ENCODE assay signal across 8 cellular contexts in genomic region chr19:18340990-18341868, GRCh38. TPM values are rescaled to one million over a fixed set of nuclear protein-coding genes. Genes with fewer than 3 reads are reported as not detected.
DNase-seq lines count a peak whose midpoint lies in the region; ATAC-seq, FAIRE-seq and TF ChIP-seq lines count a peak whose summit lies in the region.

No MANE protein-coding gene starts in this region.

- CTCF ChIA-PET in activated CD8-positive, alpha-beta memory T cell treated with anti-CD3 and anti-CD28 coated beads, Interleukin-2, amount 10 ng/mL, durations not matched to agents 7 days and 5 days (lab: Charles Lee): interaction anchor here (0.6 to 8.9 kb wide), 8 partner anchors 13 to 71 kb away, joined by 3 to 78 read pairs (median 4); partner anchors contain the start of gene JUND
- CTCF ChIA-PET in endothelial cell of umbilical vein (lab: Charles Lee): interaction anchor here (1.7 to 4.9 kb wide), 7 partner anchors 12 to 90 kb away, joined by 7 to 62 read pairs (median 12); no protein-coding TSS in a partner anchor

- peaks cover 0 to 2% of the 10 kb centered on the region in 2 experiments for H3K27me3 ChIP-seq in endothelial cell of umbilical vein (ENCODE audit: control insufficient read depth in 2 of 2, insufficient read depth in 2 of 2, low read length in 2 of 2)

- peak overlapping the region; percentile 84 for H3K27ac Mint-ChIP-seq in activated CD8-positive, alpha-beta memory T cell treated with anti-CD3 and anti-CD28 coated beads, Interleukin-2, amount 10 ng/mL, durations not matched to agents 7 days and 5 days
- H3K27ac Mint-ChIP-seq in stimulated activated naive B cell treated with anti-CD40 and anti-IgM and Interleukin-4, amounts not matched to agents 10 μg/mL and 1 μg/mL and 100 μg/mL, for 72 hours: peak overlapping the region; percentile 31

- no TSS peak for BruUV-seq in endothelial cell of umbilical vein (replicated peaks; lab: Mats Ljungman, UMichigan)

- peak overlapping the region; percentile 72 for H3K4me3 Mint-ChIP-seq in activated CD8-positive, alpha-beta memory T cell treated with anti-CD3 and anti-CD28 coated beads, Interleukin-2, amount 10 ng/mL, durations not matched to agents 7 days and 5 days
- peak overlapping the region; percentile 84 to 90 for H3K4me3 Mint-ChIP-seq in stimulated activated naive B cell treated with anti-CD40 and anti-IgM and Interleukin-4, amounts not matched to agents 10 μg/mL and 1 μg/mL and 100 μg/mL, for 72 hours

- no peaks in the 10 kb centered on the region for H4K20me1 ChIP-seq in endothelial cell of umbilical vein (replicated peaks; ENCODE audit: control insufficient read depth, extremely low read depth, insufficient read depth, low read length)

- no peak overlapping the region for H3K27ac ChIP-seq in endothelial cell of umbilical vein (ENCODE audit: insufficient read depth, low read depth, low read length)

- no peaks in the 10 kb centered on the region for H3K27me3 Mint-ChIP-seq in activated CD8-positive, alpha-beta memory T cell treated with anti-CD3 and anti-CD28 coated beads, Interleukin-2, amount 10 ng/mL, durations not matched to agents 7 days and 5 days
- H3K27me3 Mint-ChIP-seq in stimulated activated naive B cell treated with anti-CD40 and anti-IgM and Interleukin-4, amounts not matched to agents 10 μg/mL and 1 μg/mL and 100 μg/mL, for 72 hours: peaks cover 5 to 9% of the 10 kb centered on the region in 2 donors

- TF ChIP-seq POLR2A in endothelial cell of umbilical vein (IDR thresholded peaks at IDR 0.05; ENCODE audit: low read depth, low read length): no peak

- intact Hi-C loops in endothelial cell of umbilical vein (cut with micrococcal nuclease): loop anchor here (5.0 kb wide), 1 partner anchor 64 kb away; no protein-coding TSS in a partner anchor

- DNase-seq in AG20443 (ENCODE audit: low spot score): peak; percentile 84
- peak; percentile 22 to 71 for DNase-seq in NCI-H524 (lab: John Stamatoyannopoulos, UW)
- peak; percentile 85 for DNase-seq in activated CD8-positive, alpha-beta memory T cell treated with anti-CD3 and anti-CD28 coated beads, Interleukin-2, amount 10 ng/mL, durations not matched to agents 7 days and 5 days
- peak; percentile 25 for DNase-seq in endothelial cell of umbilical vein (ENCODE audit: low read depth, low spot score)
- DNase-seq in myocyte (ENCODE audit: low read depth): peak; percentile 78
- DNase-seq in stimulated activated naive B cell treated with anti-CD40 and anti-IgM and Interleukin-4, amounts not matched to agents 10 μg/mL and 1 μg/mL and 100 μg/mL, for 72 hours: peak; percentile 28
- no peak for DNase-seq in COLO829 (ENCODE audit: low spot score)

- no peaks in the 10 kb centered on the region for H3K9me3 Mint-ChIP-seq in activated CD8-positive, alpha-beta memory T cell treated with anti-CD3 and anti-CD28 coated beads, Interleukin-2, amount 10 ng/mL, durations not matched to agents 7 days and 5 days (ENCODE audit: low read depth)
- no peaks in the 10 kb centered on the region for H3K9me3 Mint-ChIP-seq in stimulated activated naive B cell treated with anti-CD40 and anti-IgM and Interleukin-4, amounts not matched to agents 10 μg/mL and 1 μg/mL and 100 μg/mL, for 72 hours

- no peak for FAIRE-seq in endothelial cell of umbilical vein (lab: Jason Lieb, UNC)

- no peak for TF ChIP-seq CTCF in endothelial cell of umbilical vein (IDR thresholded peaks at IDR 0.05; ENCODE audit: extremely low read depth in 1 of 2, insufficient read depth in 1 of 2, low read depth in 1 of 2, low read length in 2 of 2)

- no peaks in the 10 kb centered on the region for H3K79me2 ChIP-seq in endothelial cell of umbilical vein (ENCODE audit: control insufficient read depth, insufficient read depth, low read length)

- H2AFZ ChIP-seq in endothelial cell of umbilical vein (ENCODE audit: low read depth, low read length): peak overlapping the region; percentile 33

- peaks cover 17% of the 10 kb centered on the region for H3K4me1 Mint-ChIP-seq in activated CD8-positive, alpha-beta memory T cell treated with anti-CD3 and anti-CD28 coated beads, Interleukin-2, amount 10 ng/mL, durations not matched to agents 7 days and 5 days
- H3K4me1 Mint-ChIP-seq in stimulated activated naive B cell treated with anti-CD40 and anti-IgM and Interleukin-4, amounts not matched to agents 10 μg/mL and 1 μg/mL and 100 μg/mL, for 72 hours: peaks cover 7 to 26% of the 10 kb centered on the region in 2 donors

- H3K9ac ChIP-seq in endothelial cell of umbilical vein (replicated peaks; ENCODE audit: extremely low read depth, insufficient read depth, low read length): peak overlapping the region; percentile 0

- H3K4me3 ChIP-seq in endothelial cell of umbilical vein (replicated peaks in 1 of 3; ENCODE audit: insufficient read depth in 1 of 3, low read depth in 1 of 3, low read length in 3 of 3): peak overlapping the region; percentile 17 to 91 (median 52)

- dilution Hi-C loops in endothelial cell of umbilical vein (cut with MboI; ENCODE audit: extremely low pct_ligation_motif_present, low sequenced_read_pairs): no loop called here

- H3K4me1 ChIP-seq in endothelial cell of umbilical vein (ENCODE audit: control insufficient read depth, extremely low read depth, insufficient read depth, low read length): peaks cover 11% of the 10 kb centered on the region

- no peaks in the 10 kb centered on the region for H3K36me3 ChIP-seq in endothelial cell of umbilical vein (ENCODE audit: control insufficient read depth in 2 of 2, extremely low read depth in 1 of 2, insufficient read depth in 2 of 2, low read length in 2 of 2)

- H3K9me3 ChIP-seq in endothelial cell of umbilical vein (replicated peaks; ENCODE audit: control insufficient read depth, insufficient read depth, low read length): no peaks in the 10 kb centered on the region

- POLR2A ChIA-PET in endothelial cell of umbilical vein (lab: Charles Lee): no interaction called here

- H3K4me2 ChIP-seq in endothelial cell of umbilical vein (ENCODE audit: insufficient read depth, low read length): peak overlapping the region; percentile 50

- peak; percentile 49 for ATAC-seq in GM19455 (IDR thresholded peaks at IDR 0.05; ENCODE audit: unreplicated experiment)
- peak; percentile 77 for ATAC-seq in activated CD8-positive, alpha-beta memory T cell treated with anti-CD3 and anti-CD28 coated beads, Interleukin-2, amount 10 ng/mL, durations not matched to agents 7 days and 5 days
- peak; percentile 73 to 82 for ATAC-seq in stimulated activated naive B cell treated with anti-CD40 and anti-IgM and Interleukin-4, amounts not matched to agents 10 μg/mL and 1 μg/mL and 100 μg/mL, for 72 hours (replicated peaks)

- H3K36me3 Mint-ChIP-seq in activated CD8-positive, alpha-beta memory T cell treated with anti-CD3 and anti-CD28 coated beads, Interleukin-2, amount 10 ng/mL, durations not matched to agents 7 days and 5 days: peaks cover 5% of the 10 kb centered on the region
- H3K36me3 Mint-ChIP-seq in stimulated activated naive B cell treated with anti-CD40 and anti-IgM and Interleukin-4, amounts not matched to agents 10 μg/mL and 1 μg/mL and 100 μg/mL, for 72 hours: peaks cover 8% of the 10 kb centered on the region in 2 donors

- no peaks in the 10 kb centered on the region for H3K9me1 ChIP-seq in endothelial cell of umbilical vein (replicated peaks; ENCODE audit: control insufficient read depth, extremely low read depth, insufficient read depth, low read length)

RNA-seq across cellular contexts. Expression of gene PGPEP1, which starts 0.8 kb away (rescaled TPM):
- total RNA-seq in activated CD8-positive, alpha-beta memory T cell treated with anti-CD3 and anti-CD28 coated beads, Interleukin-2, amount 10 ng/mL, durations not matched to agents 7 days and 5 days: 10 to 100 TPM; 35.5 to 44.7 TPM
- total RNA-seq in endothelial cell of umbilical vein (27.2 and 30.5 TPM in 2 replicates), myocyte (32.1 and 47.9 TPM in 2 replicates)
- 9.9 and 13.2 TPM in 2 replicates for polyA plus RNA-seq in endothelial cell of umbilical vein
- polyA plus RNA-seq in endothelial cell of umbilical vein (2011; cell fraction: cytosol; rRNA removed): 9.3 and 10.7 TPM in 2 replicates
- polyA plus RNA-seq in endothelial cell of umbilical vein (2011; cell fraction: nucleus; rRNA removed): 19.9 and 23.0 TPM in 2 replicates
- 9.4 and 9.8 TPM in 2 replicates for polyA plus RNA-seq in endothelial cell of umbilical vein (2012)
- polyA minus RNA-seq in endothelial cell of umbilical vein: 37.1 and 47.2 TPM in 2 replicates
- 5.9 TPM for polyA minus RNA-seq in endothelial cell of umbilical vein (2011; cell fraction: cytosol; rRNA and poly(A)+ RNA removed)
- polyA minus RNA-seq in endothelial cell of umbilical vein (2011; cell fraction: nucleus; rRNA and poly(A)+ RNA removed): 8.6 TPM in 2 replicates
- 30.6 TPM for polyA plus RNA-seq in myocyte (2012)

RNA-seq across cellular contexts. Expression of gene LSM4, which starts 18.4 kb away (rescaled TPM):
- 100 to 1,000 TPM; 209 to 236 TPM for total RNA-seq in activated CD8-positive, alpha-beta memory T cell treated with anti-CD3 and anti-CD28 coated beads, Interleukin-2, amount 10 ng/mL, durations not matched to agents 7 days and 5 days
- 103 and 118 TPM in 2 replicates for total RNA-seq in endothelial cell of umbilical vein
- 105 and 119 TPM in 2 replicates for polyA plus RNA-seq in endothelial cell of umbilical vein
- 78.6 and 101 TPM in 2 replicates for polyA plus RNA-seq in endothelial cell of umbilical vein (2011; cell fraction: cytosol; rRNA removed)
- polyA plus RNA-seq in endothelial cell of umbilical vein (2011; cell fraction: nucleus; rRNA removed): 33.1 and 38.8 TPM in 2 replicates
- 75.9 and 93.7 TPM in 2 replicates for polyA plus RNA-seq in endothelial cell of umbilical vein (2012)
- polyA minus RNA-seq in endothelial cell of umbilical vein: 32.9 and 37.8 TPM in 2 replicates
- polyA minus RNA-seq in endothelial cell of umbilical vein (2011; cell fraction: cytosol; rRNA and poly(A)+ RNA removed): 84.7 TPM
- polyA minus RNA-seq in endothelial cell of umbilical vein (2011; cell fraction: nucleus; rRNA and poly(A)+ RNA removed): 5.8 and 7.3 TPM in 2 replicates
- 290 and 353 TPM in 2 replicates for total RNA-seq in myocyte
- 213 TPM for polyA plus RNA-seq in myocyte (2012)

RNA-seq across cellular contexts. Expression of gene GDF15, which starts 44.7 kb away (rescaled TPM):
- not detected for total RNA-seq in activated CD8-positive, alpha-beta memory T cell treated with anti-CD3 and anti-CD28 coated beads, Interleukin-2, amount 10 ng/mL, durations not matched to agents 7 days and 5 days
- 140 and 165 TPM in 2 replicates for total RNA-seq in endothelial cell of umbilical vein
- 206 and 343 TPM in 2 replicates for polyA plus RNA-seq in endothelial cell of umbilical vein
- 74.9 and 137 TPM in 2 replicates for polyA plus RNA-seq in endothelial cell of umbilical vein (2011; cell fraction: cytosol; rRNA removed)
- 58.6 and 63.6 TPM in 2 replicates for polyA plus RNA-seq in endothelial cell of umbilical vein (2011; cell fraction: nucleus; rRNA removed)
- polyA plus RNA-seq in endothelial cell of umbilical vein (2012): 252 and 264 TPM in 2 replicates
- polyA minus RNA-seq in endothelial cell of umbilical vein: 30.7 and 37.6 TPM in 2 replicates
- 27.1 TPM for polyA minus RNA-seq in endothelial cell of umbilical vein (2011; cell fraction: cytosol; rRNA and poly(A)+ RNA removed)
- 12.8 and 28.4 TPM in 2 replicates for polyA minus RNA-seq in endothelial cell of umbilical vein (2011; cell fraction: nucleus; rRNA and poly(A)+ RNA removed)
- total RNA-seq in myocyte: 104 and 116 TPM in 2 replicates
- polyA plus RNA-seq in myocyte (2012): 143 TPM

RNA-seq across cellular contexts. Expression of gene LRRC25, which starts 56.2 kb away (rescaled TPM):
- under 1 TPM in 1 of 2 experiments, not detected in 1; 0.12 TPM for total RNA-seq in activated CD8-positive, alpha-beta memory T cell treated with anti-CD3 and anti-CD28 coated beads, Interleukin-2, amount 10 ng/mL, durations not matched to agents 7 days and 5 days
- not detected in 2 replicates for total RNA-seq in endothelial cell of umbilical vein
- polyA plus RNA-seq in endothelial cell of umbilical vein: not detected in 2 replicates
- not detected in 2 replicates for polyA plus RNA-seq in endothelial cell of umbilical vein (2011; cell fraction: cytosol; rRNA removed)
- polyA plus RNA-seq in endothelial cell of umbilical vein (2011; cell fraction: nucleus; rRNA removed): not detected in 2 replicates
- polyA plus RNA-seq in endothelial cell of umbilical vein (2012): not detected in 2 replicates
- polyA minus RNA-seq in endothelial cell of umbilical vein: not detected in 2 replicates
- not detected for polyA minus RNA-seq in endothelial cell of umbilical vein (2011; cell fraction: cytosol; rRNA and poly(A)+ RNA removed)
- not detected in 2 replicates for polyA minus RNA-seq in endothelial cell of umbilical vein (2011; cell fraction: nucleus; rRNA and poly(A)+ RNA removed)
- total RNA-seq in myocyte: not detected in 2 replicates
- polyA plus RNA-seq in myocyte (2012): not detected

RNA-seq across cellular contexts. Expression of gene JUND, which starts 59.8 kb away (rescaled TPM):
- 100 to 1,000 TPM; 498 to 501 TPM for total RNA-seq in activated CD8-positive, alpha-beta memory T cell treated with anti-CD3 and anti-CD28 coated beads, Interleukin-2, amount 10 ng/mL, durations not matched to agents 7 days and 5 days
- total RNA-seq in endothelial cell of umbilical vein (130 and 137 TPM in 2 replicates), myocyte (244 and 299 TPM in 2 replicates)
- 91.4 and 134 TPM in 2 replicates for polyA plus RNA-seq in endothelial cell of umbilical vein
- polyA plus RNA-seq in endothelial cell of umbilical vein (2011; cell fraction: cytosol; rRNA removed): 58.3 and 136 TPM in 2 replicates
- polyA plus RNA-seq in endothelial cell of umbilical vein (2011; cell fraction: nucleus; rRNA removed): 50.7 and 62.6 TPM in 2 replicates
- 30.6 and 63.7 TPM in 2 replicates for polyA plus RNA-seq in endothelial cell of umbilical vein (2012)
- polyA minus RNA-seq in endothelial cell of umbilical vein: 77.5 and 83.7 TPM in 2 replicates
- 217 TPM for polyA minus RNA-seq in endothelial cell of umbilical vein (2011; cell fraction: cytosol; rRNA and poly(A)+ RNA removed)
- polyA minus RNA-seq in endothelial cell of umbilical vein (2011; cell fraction: nucleus; rRNA and poly(A)+ RNA removed): 49.7 and 109 TPM in 2 replicates
- 75.8 TPM for polyA plus RNA-seq in myocyte (2012)

Comparison
In these comparisons a context has a peak if more than half of its experiments do, and no peak if none do; other contexts are left out.
1. RNA of gene GDF15, which starts 44.7 kb away (total RNA-seq): 140 to 165 TPM in endothelial cell of umbilical vein and 104 to 116 TPM in myocyte; not detected in activated CD8-positive, alpha-beta memory T cell treated with anti-CD3 and anti-CD28 coated beads, Interleukin-2, amount 10 ng/mL, durations not matched to agents 7 days and 5 days; every median in the first group is over 10 times any median in the second.
2. Peak in every context shown above with its lines, with median percentiles within 50 percentile points of each other: ATAC-seq.